In genomic region chr17:7644768-7645167, GRCh38 we compare ENCODE assay signal across 17 cellular contexts. TPM values are rescaled to one million over a fixed set of nuclear protein-coding genes. Genes with fewer than 3 reads are reported as not detected.
DNase-seq lines count a peak whose midpoint lies in the region; ATAC-seq and TF ChIP-seq lines count a peak whose summit lies in the region.
"Had no signal": no experiment of that assay in that cellular context is flagged by ENCODE, and none has a peak within 500 bp of the region (broad histone marks: within the 10 kb centered on the region; RNA-seq: fewer than 3 reads in every experiment).

No MANE protein-coding gene starts in this region.

- H3K36me3 ChIP-seq in BLaER1 treated with 17β-estradiol and CSF1 and Interleukin-3, amounts not matched to agents 10 nM and 100 nM: no peaks in the 10 kb centered on the region
- H3K36me3 ChIP-seq in lower lobe of right lung (no peaks in the 10 kb centered on the region), osteoblast (ENCODE audit: insufficient read depth, low read length) (no peaks in the 10 kb centered on the region)

- H3K4me2 ChIP-seq in BLaER1 treated with 17β-estradiol and CSF1 and Interleukin-3, amounts not matched to agents 10 nM and 100 nM: peak overlapping the region; percentile 15 to 83 (median 61); a peak in 20 of 22 replicates
- no peak overlapping the region for H3K4me2 ChIP-seq in osteoblast (ENCODE audit: insufficient read depth, low read length)

- no peaks in the 10 kb centered on the region for H3K79me2 ChIP-seq in osteoblast (ENCODE audit: insufficient read depth, low read length)

- ATAC-seq in lower lobe of right lung: peak; percentile 54 to 59
- no peak for ATAC-seq in GM21723 (IDR thresholded peaks at IDR 0.05; ENCODE audit: unreplicated experiment)
- ATAC-seq: esophagus mucosa had no signal

- H3K4me1 ChIP-seq in BLaER1 treated with 17β-estradiol and CSF1 and Interleukin-3, amounts not matched to agents 10 nM and 100 nM: peaks cover 7 to 40% (median 27%) of the 10 kb centered on the region in 10 experiments; a peak in 19 of 20 replicates
- H3K4me1 ChIP-seq in lower lobe of right lung: no peaks in the 10 kb centered on the region
- H3K4me1 ChIP-seq in osteoblast (ENCODE audit: insufficient read depth, low read length): no peaks in the 10 kb centered on the region

- H3K4me3 ChIP-seq in BLaER1 treated with 17β-estradiol and CSF1 and Interleukin-3, amounts not matched to agents 10 nM and 100 nM: no peak overlapping the region
- H3K4me3 ChIP-seq in lower lobe of right lung: no peak overlapping the region
- H3K4me3 ChIP-seq in osteoblast (ENCODE audit: insufficient read depth, low read length): no peak overlapping the region

- intact Hi-C loops in lower lobe of right lung (cut with DNase I): no loop called here

- DNase-seq in HT1080 (ENCODE audit: low read depth) (peak; percentile 83), SIG-M5 treated with dmso at 0.1 percent for 504 hours (lab: John Stamatoyannopoulos, UW; ENCODE audit: unreplicated experiment) (peak; percentile 87), lower lobe of right lung (no peak), superior temporal gyrus (ENCODE audit: extremely low spot score) (no peak), NCI-H2196 (lab: John Stamatoyannopoulos, UW; ENCODE audit: unreplicated experiment) (no peak), osteoblast (ENCODE audit: insufficient read length, low spot score, missing footprints) (no peak)
- DNase-seq: activated CD4-positive, alpha-beta T cell treated with anti-CD3 and anti-CD28 coated beads for 48 hours; activated T-cell treated with anti-CD3 and anti-CD28 coated beads for 4 hours; aorta; CD8-positive, alpha-beta memory T cell; DMS79 treated with DMSO at 0.1 percent for 48 hours; Karpas-422; stimulated activated CD8-positive, alpha-beta memory T cell treated with anti-CD3 and anti-CD28 coated beads, Interleukin-4, amount 100 ng/mL, for 48 hours had no signal

- peaks cover 0 to 6% (median 0%) of the 10 kb centered on the region in 11 experiments; a peak in 3 of 22 replicates for H3K9me3 ChIP-seq in BLaER1 treated with 17β-estradiol and CSF1 and Interleukin-3, amounts not matched to agents 10 nM and 100 nM (replicated peaks in 1 of 11)
- H3K9me3 ChIP-seq in lower lobe of right lung (no peaks in the 10 kb centered on the region), osteoblast (ENCODE audit: low read depth, low read length) (no peaks in the 10 kb centered on the region)

- TF ChIP-seq CTCF in lower lobe of right lung (IDR thresholded peaks at IDR 0.05): no peak
- no peak for TF ChIP-seq CTCF in osteoblast (IDR thresholded peaks at IDR 0.05; ENCODE audit: extremely low read depth, low read depth, low read length)

- H2AFZ ChIP-seq in osteoblast (ENCODE audit: low read length): no peak overlapping the region

- peak overlapping the region in 2 of 11 experiments; percentile 22 to 28; a peak in 2 of 22 replicates for H3K9ac ChIP-seq in BLaER1 treated with 17β-estradiol and CSF1 and Interleukin-3, amounts not matched to agents 10 nM and 100 nM

- H3K27ac ChIP-seq in BLaER1 treated with 17β-estradiol and CSF1 and Interleukin-3, amounts not matched to agents 10 nM and 100 nM: peak overlapping the region in 6 of 11 experiments; percentile 11 to 77 (median 62); a peak in 9 of 22 replicates
- H3K27ac ChIP-seq in lower lobe of right lung: no peak overlapping the region
- H3K27ac ChIP-seq in osteoblast (ENCODE audit: low read depth, low read length): no peak overlapping the region

- no peaks in the 10 kb centered on the region for H4K20me1 ChIP-seq in BLaER1 treated with 17β-estradiol and CSF1 and Interleukin-3, amounts not matched to agents 10 nM and 100 nM
- H4K20me1 ChIP-seq in osteoblast (ENCODE audit: insufficient read depth, low read length): no peaks in the 10 kb centered on the region

- H3K27me3 ChIP-seq in BLaER1 treated with 17β-estradiol and CSF1 and Interleukin-3, amounts not matched to agents 10 nM and 100 nM: peaks cover 3 to 13% (median 11%) of the 10 kb centered on the region in 11 experiments
- peaks cover 9% of the 10 kb centered on the region for H3K27me3 ChIP-seq in lower lobe of right lung (ENCODE audit: low read depth)
- H3K27me3 ChIP-seq in osteoblast (ENCODE audit: insufficient read depth, low read length): peaks cover under 1% of the 10 kb centered on the region

RNA-seq across cellular contexts. Expression of gene ATP1B2, which starts 6.0 kb away (rescaled TPM):
- not detected in 2 replicates for total RNA-seq in HT1080 (2014; rRNA removed; shearing (Covaris generic))
- polyA plus RNA-seq in HT1080 (2015; cell fraction: cytosol; rRNA removed): 0.05 TPM in 1 of 2 replicates, not detected in the other
- polyA plus RNA-seq in HT1080 (2015; cell fraction: nucleus; rRNA removed): 0.08 TPM in 1 of 2 replicates, not detected in the other
- total RNA-seq in lower lobe of right lung (3.1 TPM), osteoblast (under 0.01 TPM in 1 of 2 replicates, not detected in the other)
- polyA plus RNA-seq: CD8-positive, alpha-beta memory T cell had no signal

RNA-seq across cellular contexts. Expression of gene SHBG, which starts 14.8 kb away (rescaled TPM):
- total RNA-seq in HT1080 (2014; rRNA removed; shearing (Covaris generic)): not detected in 2 replicates
- not detected in 2 replicates for polyA plus RNA-seq in HT1080 (2015; cell fraction: cytosol; rRNA removed)
- polyA plus RNA-seq in HT1080 (2015; cell fraction: nucleus; rRNA removed): not detected in 2 replicates
- not detected for total RNA-seq in lower lobe of right lung
- total RNA-seq in osteoblast: 0.36 and 0.88 TPM in 2 replicates
- total RNA-seq: CD8-positive, alpha-beta memory T cell; temporal lobe had no signal
- polyA plus RNA-seq: CD8-positive, alpha-beta memory T cell had no signal

RNA-seq across cellular contexts. Expression of gene SAT2, which starts 17.1 kb away (rescaled TPM):
- 18.6 and 20.8 TPM in 2 replicates for total RNA-seq in HT1080 (2014; rRNA removed; shearing (Covaris generic))
- polyA plus RNA-seq in HT1080 (2015; cell fraction: cytosol; rRNA removed): 21.6 and 25.4 TPM in 2 replicates
- 36.6 and 38.9 TPM in 2 replicates for polyA plus RNA-seq in HT1080 (2015; cell fraction: nucleus; rRNA removed)
- total RNA-seq in lower lobe of right lung (86.3 TPM), osteoblast (41.3 and 52.5 TPM in 2 replicates)

RNA-seq across cellular contexts. Expression of gene FXR2, which starts 30.1 kb away (rescaled TPM):
- 54.4 and 60.7 TPM in 2 replicates for total RNA-seq in HT1080 (2014; rRNA removed; shearing (Covaris generic))
- polyA plus RNA-seq in HT1080 (2015; cell fraction: cytosol; rRNA removed): 38.1 and 39.7 TPM in 2 replicates
- polyA plus RNA-seq in HT1080 (2015; cell fraction: nucleus; rRNA removed): 69.2 and 78.2 TPM in 2 replicates
- total RNA-seq in lower lobe of right lung (36.0 TPM), osteoblast (41.8 and 42.7 TPM in 2 replicates)

RNA-seq across cellular contexts. Expression of gene TP53, which starts 42.5 kb away (rescaled TPM):
- total RNA-seq in HT1080 (2014; rRNA removed; shearing (Covaris generic)): 29.5 and 47.7 TPM in 2 replicates
- 76.0 and 81.6 TPM in 2 replicates for polyA plus RNA-seq in HT1080 (2015; cell fraction: cytosol; rRNA removed)
- polyA plus RNA-seq in HT1080 (2015; cell fraction: nucleus; rRNA removed): 67.3 and 80.8 TPM in 2 replicates
- total RNA-seq in lower lobe of right lung: 34.8 TPM
- 63.9 and 71.3 TPM in 2 replicates for total RNA-seq in osteoblast

Comparison
In these comparisons a context has a peak if more than half of its experiments do, and no peak if none do; other contexts are left out.
1. H3K27ac ChIP-seq: peak in BLaER1 treated with 17β-estradiol and CSF1 and Interleukin-3, amounts not matched to agents 10 nM and 100 nM (6 of 11); none in lower lobe of right lung (single experiment) and osteoblast (single experiment).
2. DNase-seq: peak in HT1080 (single experiment) and SIG-M5 treated with dmso at 0.1 percent for 504 hours (single experiment); none in lower lobe of right lung (single experiment), superior temporal gyrus (single experiment), NCI-H2196 (single experiment) and osteoblast (single experiment).